8 cellular contexts compared by ENCODE assay signal in genomic region chr3:184362668-184363540, GRCh38. TPM values are rescaled to one million over a fixed set of nuclear protein-coding genes. Genes with fewer than 3 reads are reported as not detected.
A peak's percentile ranks its signal among the peaks of the same experiment; 100 is the strongest.
DNase-seq lines count a peak whose midpoint lies in the region; ATAC-seq and TF ChIP-seq lines count a peak whose summit lies in the region.

No MANE protein-coding gene starts in this region.

- intact Hi-C loops in right lobe of liver (cut with DNase I) = no loop called here

- no peaks in the 10 kb centered on the region for H3K27me3 ChIP-seq in right lobe of liver

- H3K4me1 ChIP-seq in right lobe of liver = peaks cover 0 to 19% (median 8%) of the 10 kb centered on the region in 4 donors

- ATAC-seq in GM19372 (IDR thresholded peaks at IDR 0.05; ENCODE audit: low read depth, unreplicated experiment) (peak; percentile 83), HG03558 (IDR thresholded peaks at IDR 0.05; ENCODE audit: extremely low read depth, unreplicated experiment) (peak; percentile 76), right lobe of liver (peak; percentile 79 to 84 (median 82))

- peak; percentile 81 for TF ChIP-seq POLR2A in right lobe of liver (IDR thresholded peaks at IDR 0.05)

- DNase-seq in CD1c-positive myeloid dendritic cell (ENCODE audit: extremely low spot score) (peak; percentile 98), NCI-H748 (lab: John Stamatoyannopoulos, UW; ENCODE audit: unreplicated experiment) (peak; percentile 97), dermis microvascular lymphatic vessel endothelial cell (ENCODE audit: low read depth in 2 of 2) (peak; percentile 94 to 97), right lobe of liver (peak; percentile 97)
- DNase-seq in activated CD4-positive, alpha-beta T cell treated with anti-CD3 and anti-CD28 coated beads, Interleukin-2, amount 50 U/mL, for 4 hours = peak; percentile 86 to 89
- DNase-seq in stimulated activated CD4-positive, alpha-beta T cell treated with anti-CD3 and anti-CD28 coated beads, Interleukin-4, amount 100 ng/mL, for 4 hours = peak; percentile 89 to 93

- H3K4me3 ChIP-seq in right lobe of liver = peak overlapping the region; percentile 75 to 97 (median 85)

- peak; percentile 37 to 66 (median 56) for TF ChIP-seq CTCF in right lobe of liver (IDR thresholded peaks at IDR 0.05)

- H3K27ac ChIP-seq in right lobe of liver = peak overlapping the region; percentile 95 to 99 (median 98)

- WGBS in right lobe of liver (ENCODE audit: insufficient coverage, low coverage, low lambda C conversion rate, missing lambda C conversion rate) = 0% methylated on average over 7 of the region's 67 CpGs

- H3K36me3 ChIP-seq in right lobe of liver = peaks cover 0 to 13% (median 5%) of the 10 kb centered on the region in 4 donors

- H3K9me3 ChIP-seq in right lobe of liver = no peaks in the 10 kb centered on the region

RNA-seq across cellular contexts. Expression of gene POLR2H, which starts 1.4 kb away (rescaled TPM):
- total RNA-seq in dermis microvascular lymphatic vessel endothelial cell = 82.8 and 89.1 TPM in 2 replicates
- total RNA-seq in right lobe of liver = 10 to 100 TPM; 27.4 to 65.7 (median 35.3) TPM

RNA-seq across cellular contexts. Expression of gene CLCN2, which starts 1.5 kb away (rescaled TPM):
- total RNA-seq in dermis microvascular lymphatic vessel endothelial cell = 2.1 and 2.3 TPM in 2 replicates
- total RNA-seq in right lobe of liver = 1 to 10 TPM; 1.8 to 2.9 (median 2.5) TPM

RNA-seq across cellular contexts. Expression of gene THPO, which starts 15.1 kb away (rescaled TPM):
- total RNA-seq in dermis microvascular lymphatic vessel endothelial cell (under 0.01 TPM in 2 replicates), right lobe of liver (10 to 100 TPM in 3 of 6 experiments, 1 to 10 TPM in 3; 8.2 to 12.1 (median 10.5) TPM)

RNA-seq across cellular contexts. Expression of gene CHRD, which starts 16.9 kb away (rescaled TPM):
- total RNA-seq in dermis microvascular lymphatic vessel endothelial cell (0.63 and 0.77 TPM in 2 replicates), right lobe of liver (10 to 100 TPM; 19.5 to 97.2 (median 64.8) TPM)

RNA-seq across cellular contexts. Expression of gene FAM131A, which starts 25.5 kb away (rescaled TPM):
- total RNA-seq in dermis microvascular lymphatic vessel endothelial cell = 25.2 and 43.9 TPM in 2 replicates
- total RNA-seq in right lobe of liver = 1 to 10 TPM; 2.4 to 6.5 (median 3.1) TPM

Comparison
In these comparisons a context has a peak if more than half of its experiments do, and no peak if none do; other contexts are left out.
1. Peak in every context shown above with its lines: DNase-seq, ATAC-seq, H3K4me3 ChIP-seq and H3K27ac ChIP-seq.